1 cellular context compared by ENCODE assay signal in genomic region chr12:57240069-57240921, GRCh38.
A peak's percentile ranks its signal among the peaks of the same experiment; 100 is the strongest.
TF ChIP-seq lines count a peak whose summit lies in the region.

No MANE protein-coding gene starts in this region.

TF ChIP-seq in IMR-90, 13 proteins besides CTCF, POLR2A, EP300 and RAD21:
- peak; percentile 93 for TF ChIP-seq BHLHE40 (IDR thresholded peaks at IDR 0.05; ENCODE audit: low read depth, low read length)
- peak; percentile 95 for TF ChIP-seq MXI1 (IDR thresholded peaks at IDR 0.05; ENCODE audit: borderline replicate concordance, low read depth, low read length)
- no peak; the same call in 1 of the 2 replicates for TF ChIP-seq MAZ (IDR thresholded peaks at IDR 0.05; ENCODE audit: borderline replicate concordance, low read depth, low read length)
- TF ChIP-seq USF2 (IDR thresholded peaks at IDR 0.05; ENCODE audit: low read depth, low read length), result no peak
- no peak for TF ChIP-seq RFX5 (IDR thresholded peaks at IDR 0.05; ENCODE audit: low read depth, low read length)
- peak; percentile 84 for TF ChIP-seq CEBPB (IDR thresholded peaks at IDR 0.05; ENCODE audit: low read depth, low read length)
- TF ChIP-seq ELK1 (IDR thresholded peaks at IDR 0.05; ENCODE audit: borderline replicate concordance, low read depth, low read length), result no peak
- TF ChIP-seq FOS (IDR thresholded peaks at IDR 0.05; ENCODE audit: low read depth, low read length), result no peak
- no peak for TF ChIP-seq MAFK (IDR thresholded peaks at IDR 0.05; ENCODE audit: low read depth, low read length)
- no peak for TF ChIP-seq RCOR1 (IDR thresholded peaks at IDR 0.05; ENCODE audit: insufficient replicate concordance, low read length)
- TF ChIP-seq NFE2L2 (IDR thresholded peaks at IDR 0.05; ENCODE audit: low read depth, low read length), result no peak
- TF ChIP-seq CHD1 (IDR thresholded peaks at IDR 0.05; ENCODE audit: low read depth, low read length), result no peak
- TF ChIP-seq SMC3 (IDR thresholded peaks at IDR 0.05; ENCODE audit: low read depth, low read length), result no peak
TF ChIP-seq in IMR-90: peak in this region for 3.
